ENCODE assay signal across 9 cellular contexts in the genomic region with DNA sequence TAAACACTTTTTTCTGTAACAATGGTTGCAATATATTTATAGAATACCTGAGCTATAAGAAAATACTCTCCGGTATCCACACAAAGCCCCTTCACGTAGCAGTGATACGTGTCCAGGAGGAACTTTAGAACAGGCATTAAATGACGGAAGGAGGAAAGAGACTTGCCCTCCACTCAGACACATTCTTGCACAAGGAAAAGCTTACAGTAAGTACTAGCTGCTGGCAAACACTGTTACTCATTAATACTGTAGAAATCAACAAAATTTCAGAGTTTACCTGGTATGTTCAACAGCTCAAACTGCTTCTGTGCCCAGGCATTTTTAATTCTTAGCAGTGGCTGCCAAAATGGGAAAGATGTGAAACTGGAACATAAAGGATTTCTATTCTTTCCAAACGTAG.
"Had no signal": no experiment of that assay in that cellular context is flagged by ENCODE, and none has a peak within 500 bp of the region (broad histone marks: within the 10 kb centered on the region; RNA-seq: fewer than 3 reads in every experiment).

No MANE protein-coding gene starts in this region.

- H3K9me3 ChIP-seq: HAP-1 had no signal

- ATAC-seq: HCT116, HepG2 had no signal

- H3K36me3 ChIP-seq: HAP-1 had no signal

- H3K27ac ChIP-seq: GM23248, HL-60 had no signal

- H3K4me1 ChIP-seq: HAP-1 had no signal

- DNase-seq: GM23248, GOT3, H7, HFFc6, KBM-7 had no signal

- H3K4me3 ChIP-seq: GM23248, HAP-1 had no signal
